15 cellular contexts compared by ENCODE assay signal in the genomic region with DNA sequence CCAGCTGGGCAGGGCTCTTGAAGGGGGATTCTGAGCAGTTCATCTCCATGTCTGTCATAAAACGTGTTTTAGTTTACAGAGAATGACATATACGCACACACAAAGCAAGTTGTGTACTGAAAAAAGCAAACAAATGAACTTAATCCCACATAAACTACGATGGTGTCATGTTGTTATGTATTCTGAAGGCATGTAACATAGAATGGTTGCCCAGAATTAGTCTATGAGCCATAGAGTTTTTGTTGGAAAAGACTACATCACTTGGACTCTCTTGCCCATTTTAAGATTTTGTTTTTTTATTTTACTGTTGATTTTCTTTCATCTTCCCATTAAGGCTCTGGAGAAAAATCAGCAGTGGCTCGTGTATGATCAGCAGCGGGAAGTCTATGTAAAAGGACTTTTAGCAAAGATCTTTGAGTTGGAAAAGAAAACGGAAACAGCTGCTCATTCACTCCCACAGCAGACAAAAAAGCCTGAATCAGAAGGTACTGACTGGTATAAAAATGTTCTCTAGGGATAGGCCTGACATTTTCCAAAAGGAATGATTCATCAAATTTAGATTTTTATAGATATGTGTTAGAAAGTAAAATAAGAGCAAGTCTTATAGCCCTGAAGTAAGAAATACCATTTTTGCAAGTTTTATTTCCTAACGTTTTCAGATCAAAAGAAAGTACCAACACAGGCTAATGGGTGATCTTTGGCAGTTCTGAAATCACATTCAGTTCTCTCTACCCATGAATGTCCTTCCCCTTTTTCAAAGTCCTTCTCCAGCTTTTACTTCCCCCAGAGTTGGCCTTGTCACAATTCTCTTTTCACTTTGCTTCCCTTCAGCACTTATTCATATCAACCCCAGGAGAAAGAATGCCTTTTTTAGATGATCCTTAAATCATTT. TPM values are rescaled to one million over a fixed set of nuclear protein-coding genes. Genes with fewer than 3 reads are reported as not detected.
DNase-seq lines count a peak whose midpoint lies in the region; ATAC-seq, FAIRE-seq and TF ChIP-seq lines count a peak whose summit lies in the region.
"Had no signal": no experiment of that assay in that cellular context is flagged by ENCODE, and none has a peak within 500 bp of the region (broad histone marks: within the 10 kb centered on the region; RNA-seq: fewer than 3 reads in every experiment).

No MANE protein-coding gene starts in this region.

- no peaks in the 10 kb centered on the region for H3K9me3 ChIP-seq in osteoblast (ENCODE audit: low read depth, low read length)
- H3K9me3 ChIP-seq: BE2C had no signal

- no peak for TF ChIP-seq POLR2A in lower leg skin (IDR thresholded peaks at IDR 0.05)
- no peak for TF ChIP-seq POLR2A in GM12891 (IDR thresholded peaks at IDR 0.05; ENCODE audit: low read depth, low read length)

- DNase-seq in AG08395 (ENCODE audit: low spot score) (peak; percentile 19), NOMO-1 treated with DMSO at 0.1 percent for 48 hours (lab: John Stamatoyannopoulos, UW; ENCODE audit: unreplicated experiment) (peak; percentile 82), fibroblast of peridontal ligament (ENCODE audit: extremely low read depth) (peak; percentile 80), osteoblast (ENCODE audit: insufficient read length, low spot score, missing footprints) (peak; percentile 59), lower leg skin (ENCODE audit: low spot score in 2 of 2) (no peak), GM12891 (ENCODE audit: insufficient read length, low spot score) (no peak), OCI-M2 (lab: John Stamatoyannopoulos, UW; ENCODE audit: unreplicated experiment) (no peak)
- DNase-seq: activated naive CD8-positive, alpha-beta T cell treated with anti-CD3 and anti-CD28 coated beads, Interleukin-2, amount 10 ng/mL, durations not matched to agents 7 days and 5 days; BE2C; NCI-H69 had no signal

- H3K27me3 ChIP-seq in osteoblast (ENCODE audit: insufficient read depth, low read length) = no peaks in the 10 kb centered on the region
- H3K27me3 ChIP-seq: BE2C had no signal

- H3K27ac ChIP-seq in osteoblast (ENCODE audit: low read depth, low read length) = peak overlapping the region; percentile 83
- H3K27ac ChIP-seq: parathyroid adenoma had no signal

- peak overlapping the region; percentile 82 for H2AFZ ChIP-seq in osteoblast (ENCODE audit: low read length)
- H2AFZ ChIP-seq: parathyroid adenoma had no signal

- no peak for ATAC-seq in HG03095 (IDR thresholded peaks at IDR 0.05; ENCODE audit: unreplicated experiment)

- H3K79me2 ChIP-seq in osteoblast (ENCODE audit: insufficient read depth, low read length) = no peaks in the 10 kb centered on the region
- H3K79me2 ChIP-seq: parathyroid adenoma had no signal

- peaks cover 26% of the 10 kb centered on the region for H3K36me3 ChIP-seq in osteoblast (ENCODE audit: insufficient read depth, low read length)

- FAIRE-seq in GM12891 (lab: Jason Lieb, UNC) = no peak
- FAIRE-seq: islet of Langerhans had no signal

- H3K4me2 ChIP-seq in osteoblast (ENCODE audit: insufficient read depth, low read length) = peak overlapping the region; percentile 57

- WGBS in lower leg skin, 2 donors = 51 to 55% methylated on average over 7 of the region's 7 CpGs

- H4K20me1 ChIP-seq in osteoblast (ENCODE audit: insufficient read depth, low read length) = no peaks in the 10 kb centered on the region

- H3K4me1 ChIP-seq in osteoblast (ENCODE audit: insufficient read depth, low read length) = peaks cover 34% of the 10 kb centered on the region
- H3K4me1 ChIP-seq: BE2C, parathyroid adenoma had no signal

- intact Hi-C loops in lower leg skin (cut with DNase I; ENCODE audit: low total_unique reads) = no loop called here

- TF ChIP-seq CTCF in osteoblast (IDR thresholded peaks at IDR 0.05; ENCODE audit: extremely low read depth, low read depth, low read length) (no peak), lower leg skin (IDR thresholded peaks at IDR 0.05) (no peak)

- H3K4me3 ChIP-seq in osteoblast (ENCODE audit: insufficient read depth, low read length) = peak overlapping the region; percentile 37
- H3K4me3 ChIP-seq in lower leg skin (ENCODE audit: low read depth, poor library complexity, severe bottlenecking) = no peak overlapping the region

TF ChIP-seq in GM12891, 5 proteins besides CTCF, POLR2A, EP300 and RAD21:
- TF ChIP-seq POLR2AphosphoS5 (IDR thresholded peaks at IDR 0.05; ENCODE audit: low read depth, low read length) (no peak), POU2F2 (IDR thresholded peaks at IDR 0.05; ENCODE audit: low read depth, low read length) (no peak)

RNA-seq across cellular contexts. Expression of a gene that starts 18.9 kb away (rescaled TPM):
- total RNA-seq in osteoblast (4.7 TPM in 2 replicates), lower leg skin (1 to 10 TPM in 3 of 4 donors, under 1 TPM in 1; 0.29 to 3.3 (median 1.7) TPM)
- 16.6 TPM for polyA plus RNA-seq in GM12891 (2012; ENCODE audit: low read depth, missing spikeins)

RNA-seq across cellular contexts. Expression of a gene that starts 33.2 kb away (rescaled TPM):
- total RNA-seq in osteoblast (352 and 379 TPM in 2 replicates), lower leg skin (100 to 1,000 TPM in 1 of 4 donors, 10 to 100 TPM in 3; 65.5 to 129 (median 90.3) TPM)
- polyA plus RNA-seq in GM12891 (2012; ENCODE audit: low read depth, missing spikeins) = 0.37 TPM

RNA-seq across cellular contexts. Expression of a gene that starts 51.1 kb away (rescaled TPM):
- not detected in 2 replicates for total RNA-seq in osteoblast
- total RNA-seq in lower leg skin = 1 to 10 TPM in 1 of 4 donors, under 1 TPM in 3; 0.34 to 6.1 (median 0.81) TPM
- not detected for polyA plus RNA-seq in GM12891 (2012; ENCODE audit: low read depth, missing spikeins)
- total RNA-seq: activated naive CD8-positive, alpha-beta T cell treated with anti-CD3 and anti-CD28 coated beads, Interleukin-2, amount 10 ng/mL, durations not matched to agents 7 days and 5 days; H4; T-helper 1 cell treated with Interleukin-12 subunit alpha and Interleukin-12 subunit beta and Interleukin-4 antibody, amounts not matched to agents 30 ng/mL and 1 ng/mL, for 36 hours had no signal

Comparison
In these comparisons a context has a peak if more than half of its experiments do, and no peak if none do; other contexts are left out.
1. DNase-seq: peak in AG08395 (single experiment), NOMO-1 treated with DMSO at 0.1 percent for 48 hours (single experiment), fibroblast of peridontal ligament (single experiment) and osteoblast (single experiment); none in lower leg skin (0 of 2), GM12891 (single experiment) and OCI-M2 (single experiment).